1 cellular context compared by ENCODE assay signal in the genomic region with DNA sequence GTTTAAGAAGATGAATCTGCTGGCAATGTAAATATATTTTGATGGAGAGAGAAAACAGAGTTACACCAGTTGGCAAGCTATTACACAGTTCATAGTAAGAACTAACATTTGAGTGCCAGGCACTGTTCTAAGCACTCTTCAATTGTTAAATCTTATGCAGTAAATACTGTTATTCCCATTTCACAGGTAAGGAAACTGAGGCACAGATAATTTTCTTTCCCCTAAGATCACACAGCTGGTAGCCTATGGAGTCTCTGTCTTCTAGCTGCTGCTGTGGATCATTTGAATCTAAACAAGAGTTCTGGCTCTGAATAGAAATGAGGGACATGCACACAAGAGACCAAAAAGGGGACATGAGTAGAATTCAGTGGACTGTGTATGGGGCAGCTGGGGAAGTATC.
TF ChIP-seq lines count a peak whose summit lies in the region.

No MANE protein-coding gene starts in this region.

TF ChIP-seq in K562, 482 proteins besides CTCF, POLR2A, EP300 and RAD21 (continued from another document):
- no peak for TF ChIP-seq CHD7 (IDR thresholded peaks at IDR 0.05; ENCODE audit: low read depth, low read length)
- TF ChIP-seq ZNF384 (IDR thresholded peaks at IDR 0.05; ENCODE audit: low read depth, low read length): no peak
- TF ChIP-seq GTF2E2 (tag; IDR thresholded peaks at IDR 0.05): no peak
- TF ChIP-seq BCLAF1 (IDR thresholded peaks at IDR 0.05; ENCODE audit: borderline replicate concordance in 1 of 2, control insufficient read depth in 1 of 2, low read depth in 2 of 2, low read length in 1 of 2): no peak
- no peak for TF ChIP-seq ZNF561 (CRISPR knock-in tag; conservative IDR thresholded peaks at IDR 0.05)
- TF ChIP-seq, protein P1, sequence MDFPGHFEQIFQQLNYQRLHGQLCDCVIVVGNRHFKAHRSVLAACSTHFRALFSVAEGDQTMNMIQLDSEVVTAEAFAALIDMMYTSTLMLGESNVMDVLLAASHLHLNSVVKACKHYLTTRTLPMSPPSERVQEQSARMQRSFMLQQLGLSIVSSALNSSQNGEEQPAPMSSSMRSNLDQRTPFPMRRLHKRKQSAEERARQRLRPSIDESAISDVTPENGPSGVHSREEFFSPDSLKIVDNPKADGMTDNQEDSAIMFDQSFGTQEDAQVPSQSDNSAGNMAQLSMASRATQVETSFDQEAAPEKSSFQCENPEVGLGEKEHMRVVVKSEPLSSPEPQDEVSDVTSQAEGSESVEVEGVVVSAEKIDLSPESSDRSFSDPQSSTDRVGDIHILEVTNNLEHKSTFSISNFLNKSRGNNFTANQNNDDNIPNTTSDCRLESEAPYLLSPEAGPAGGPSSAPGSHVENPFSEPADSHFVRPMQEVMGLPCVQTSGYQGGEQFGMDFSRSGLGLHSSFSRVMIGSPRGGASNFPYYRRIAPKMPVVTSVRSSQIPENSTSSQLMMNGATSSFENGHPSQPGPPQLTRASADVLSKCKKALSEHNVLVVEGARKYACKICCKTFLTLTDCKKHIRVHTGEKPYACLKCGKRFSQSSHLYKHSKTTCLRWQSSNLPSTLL (IDR thresholded peaks at IDR 0.05): no peak
- TF ChIP-seq OTX1 (CRISPR knock-in tag; IDR thresholded peaks at IDR 0.05): no peak
- TF ChIP-seq RERE (CRISPR knock-in tag; IDR thresholded peaks at IDR 0.05; ENCODE audit: borderline replicate concordance): no peak
- TF ChIP-seq PCBP1 (IDR thresholded peaks at IDR 0.05; ENCODE audit: low read depth, low read length, poor library complexity, severe bottlenecking): no peak
- 0 out of 2 replicates have a peak, but pooled peaks have one; percentile 27 for TF ChIP-seq ADNP (tag; IDR thresholded peaks at IDR 0.05)
- TF ChIP-seq RBM25 (IDR thresholded peaks at IDR 0.05; ENCODE audit: low read depth, low read length, severe bottlenecking): peak; percentile 68
- no peak for TF ChIP-seq MCM7 (IDR thresholded peaks at IDR 0.05)
- no peak for TF ChIP-seq TAF9B (IDR thresholded peaks at IDR 0.05; ENCODE audit: partially characterized antibody)
- TF ChIP-seq POLR2AphosphoS5 (IDR thresholded peaks at IDR 0.05; ENCODE audit: control insufficient read depth, insufficient read depth, low read depth, low read length): no peak
